ENCODE assay signal across 17 cellular contexts in genomic region chr21:28554660-28555475, GRCh38.
DNase-seq lines count a peak whose midpoint lies in the region; ATAC-seq and TF ChIP-seq lines count a peak whose summit lies in the region.
"Had no signal": no experiment of that assay in that cellular context is flagged by ENCODE, and none has a peak within 500 bp of the region (broad histone marks: within the 10 kb centered on the region; RNA-seq: fewer than 3 reads in every experiment).

No MANE protein-coding gene starts in this region.

- peaks cover 16% of the 10 kb centered on the region for H3K4me1 ChIP-seq in osteoblast (ENCODE audit: insufficient read depth, low read length)
- H3K4me1 ChIP-seq: right atrium auricular region had no signal

- H3K79me2 ChIP-seq in osteoblast (ENCODE audit: insufficient read depth, low read length): no peaks in the 10 kb centered on the region

- H3K36me3 ChIP-seq in osteoblast (ENCODE audit: insufficient read depth, low read length): no peaks in the 10 kb centered on the region
- H3K36me3 ChIP-seq: right atrium auricular region had no signal

- ATAC-seq in GM18868 (IDR thresholded peaks at IDR 0.05; ENCODE audit: unreplicated experiment): no peak
- ATAC-seq: effector memory CD8-positive, alpha-beta T cell had no signal

- H3K4me2 ChIP-seq in osteoblast (ENCODE audit: insufficient read depth, low read length): peak overlapping the region; percentile 44

- no peaks in the 10 kb centered on the region for H3K27me3 ChIP-seq in osteoblast (ENCODE audit: insufficient read depth, low read length)
- H3K27me3 ChIP-seq: right atrium auricular region had no signal

- H3K4me3 ChIP-seq in osteoblast (ENCODE audit: insufficient read depth, low read length): no peak overlapping the region
- H3K4me3 ChIP-seq: lung, right atrium auricular region had no signal

- H4K20me1 ChIP-seq in osteoblast (ENCODE audit: insufficient read depth, low read length): no peaks in the 10 kb centered on the region

- H3K27ac ChIP-seq in osteoblast (ENCODE audit: low read depth, low read length): no peak overlapping the region
- H3K27ac ChIP-seq: right atrium auricular region had no signal

- DNase-seq in ELR (ENCODE audit: low read depth): peak; percentile 28
- peak; percentile 34 for DNase-seq in NCI-H226
- peak; percentile 48 for DNase-seq in ecto neural progenitor cell (ENCODE audit: low spot score)
- DNase-seq in osteoblast (ENCODE audit: insufficient read length, low spot score, missing footprints): no peak
- no peak for DNase-seq in stimulated activated CD4-positive, alpha-beta T cell treated with anti-CD3 and anti-CD28 coated beads, Interleukin-12 subunit alpha, Interleukin-12 subunit beta, amount 100 ng/mL, for 4 hours
- no peak for DNase-seq in SHP77 (lab: John Stamatoyannopoulos, UW)
- DNase-seq: C1 segment of cervical spinal cord; caudate nucleus; DMS79 treated with DMSO at 0.1 percent for 48 hours; effector memory CD8-positive, alpha-beta T cell; HCEC 1CT; NCI-H748 treated with DMSO at 0.1 percent for 48 hours; RPMI8226; stimulated activated CD4-positive, alpha-beta T cell treated with anti-CD3 and anti-CD28 coated beads, Interleukin-1b, Interleukin-23, amount 100 ng/mL, for 48 hours had no signal

- TF ChIP-seq CTCF in osteoblast (IDR thresholded peaks at IDR 0.05; ENCODE audit: extremely low read depth, low read depth, low read length): no peak

- peak overlapping the region; percentile 79 for H2AFZ ChIP-seq in osteoblast (ENCODE audit: low read length)

- H3K9me3 ChIP-seq in osteoblast (ENCODE audit: low read depth, low read length): no peaks in the 10 kb centered on the region
- H3K9me3 ChIP-seq: right atrium auricular region had no signal

Comparison
In these comparisons a context has a peak if more than half of its experiments do, and no peak if none do; other contexts are left out.
1. DNase-seq: peak in ELR (single experiment), NCI-H226 (single experiment) and ecto neural progenitor cell (single experiment); none in osteoblast (single experiment), stimulated activated CD4-positive, alpha-beta T cell treated with anti-CD3 and anti-CD28 coated beads, Interleukin-12 subunit alpha, Interleukin-12 subunit beta, amount 100 ng/mL, for 4 hours (single experiment) and SHP77 (0 of 2).